ENCODE assay signal across 16 cellular contexts in genomic region chr7:105205592-105206211, GRCh38.
DNase-seq lines count a peak whose midpoint lies in the region; ATAC-seq and TF ChIP-seq lines count a peak whose summit lies in the region.
"Had no signal": no experiment of that assay in that cellular context is flagged by ENCODE, and none has a peak within 500 bp of the region (broad histone marks: within the 10 kb centered on the region; RNA-seq: fewer than 3 reads in every experiment).

No MANE protein-coding gene starts in this region.

- CTCF ChIA-PET in activated CD4-positive, alpha-beta T cell treated with anti-CD3 and anti-CD28 coated beads, Interleukin-2, amount 10 ng/mL, durations not matched to agents 7 days and 5 days (lab: Charles Lee) = interaction anchor here (0.6 to 3.1 kb wide), 6 partner anchors 8 to 908 kb away, joined by 3 to 11 read pairs (median 4); no protein-coding TSS in a partner anchor
- CTCF ChIA-PET in mammary epithelial cell (lab: Charles Lee; ENCODE audit: low non-redundant PET) = no interaction called here

- H3K27ac ChIP-seq in GM23338 (ENCODE audit: low read depth) (peak overlapping the region; percentile 32; the same call in 1 of the 2 replicates), mammary epithelial cell (ENCODE audit: insufficient read depth, low read depth, low read length) (no peak overlapping the region)
- H3K27ac ChIP-seq: adrenal gland, coronary artery, ovary, spleen had no signal

- H2AFZ ChIP-seq in GM23338 (no peak overlapping the region), mammary epithelial cell (ENCODE audit: low read depth, low read length) (no peak overlapping the region)

- H3K4me2 ChIP-seq in GM23338 = no peak overlapping the region
- H3K4me2 ChIP-seq in mammary epithelial cell (ENCODE audit: insufficient read depth, low read depth, low read length) = no peak overlapping the region

- BruUV-seq in mammary epithelial cell (replicated peaks; lab: Mats Ljungman, UMichigan) = no TSS peak

- ATAC-seq in GM23338 = no peak

- H4K20me1 ChIP-seq in GM23338 (replicated peaks; ENCODE audit: insufficient read depth) = peaks cover 10% of the 10 kb centered on the region; the same call in 1 of the 2 replicates
- H4K20me1 ChIP-seq in mammary epithelial cell (ENCODE audit: insufficient read depth, low read length) = no peaks in the 10 kb centered on the region

- H3K36me3 Mint-ChIP-seq in GM23338 (ENCODE audit: low read depth) = no peaks in the 10 kb centered on the region; the same call in 2 of the 3 replicates
- H3K36me3 Mint-ChIP-seq in activated CD4-positive, alpha-beta T cell treated with anti-CD3 and anti-CD28 coated beads, Interleukin-2, amount 10 ng/mL, durations not matched to agents 7 days and 5 days (ENCODE audit: low read depth) = peaks cover 26% of the 10 kb centered on the region

- no peaks in the 10 kb centered on the region for H3K36me3 ChIP-seq in GM23338 (ENCODE audit: insufficient read depth)
- H3K36me3 ChIP-seq in mammary epithelial cell (ENCODE audit: insufficient read depth, low read length) = peaks cover 3% of the 10 kb centered on the region
- H3K36me3 ChIP-seq: adrenal gland, ovary had no signal

- dilution Hi-C loops in mammary epithelial cell (cut with HindIII; ENCODE audit: low sequenced_read_pairs) = no loop called here

- POLR2A ChIA-PET in activated CD4-positive, alpha-beta T cell treated with anti-CD3 and anti-CD28 coated beads, Interleukin-2, amount 10 ng/mL, durations not matched to agents 7 days and 5 days (lab: Charles Lee) = no interaction called here

- H3K4me3 ChIP-seq in GM23338 (no peak overlapping the region), mammary epithelial cell (replicated peaks in 1 of 3; ENCODE audit: insufficient read depth in 1 of 3, low read depth in 2 of 3, low read length in 3 of 3) (no peak overlapping the region)
- H3K4me3 ChIP-seq: adrenal gland, coronary artery, ovary, spleen had no signal

- no peaks in the 10 kb centered on the region for H3F3A ChIP-seq in GM23338 (replicated peaks; ENCODE audit: low read depth)

- peak overlapping the region; percentile 9; the same call in 1 of the 2 replicates for H3K27ac Mint-ChIP-seq in GM23338
- H3K27ac Mint-ChIP-seq in activated CD4-positive, alpha-beta T cell treated with anti-CD3 and anti-CD28 coated beads, Interleukin-2, amount 10 ng/mL, durations not matched to agents 7 days and 5 days = peak overlapping the region; percentile 59

- H3K79me2 ChIP-seq in GM23338 (replicated peaks; ENCODE audit: insufficient read depth) = peaks cover 60% of the 10 kb centered on the region
- H3K79me2 ChIP-seq in mammary epithelial cell (ENCODE audit: insufficient read depth, low read length) = peaks cover 72% of the 10 kb centered on the region

- in situ Hi-C loops in mammary epithelial cell (cut with MboI; ENCODE audit: low sequenced_read_pairs in 2 of 2) = no loop called here

- intact Hi-C loops in mammary epithelial cell (cut with micrococcal nuclease) = no loop called here

- H3K4me1 Mint-ChIP-seq in GM23338 = peaks cover 23% of the 10 kb centered on the region
- H3K4me1 Mint-ChIP-seq in activated CD4-positive, alpha-beta T cell treated with anti-CD3 and anti-CD28 coated beads, Interleukin-2, amount 10 ng/mL, durations not matched to agents 7 days and 5 days = peaks cover 60% of the 10 kb centered on the region

- no peaks in the 10 kb centered on the region for H3K27me3 ChIP-seq in GM23338 (ENCODE audit: insufficient read depth)
- H3K27me3 ChIP-seq in mammary epithelial cell (ENCODE audit: insufficient read depth, low read length) = no peaks in the 10 kb centered on the region
- H3K27me3 ChIP-seq: adrenal gland, ovary, spleen had no signal

- 98% methylated on average over 4 of the region's 7 CpGs for WGBS in mammary epithelial cell (ENCODE audit: low coverage, missing lambda C conversion rate)

- H3K4me1 ChIP-seq in GM23338 (ENCODE audit: insufficient read depth) = peaks cover 7% of the 10 kb centered on the region
- no peaks in the 10 kb centered on the region for H3K4me1 ChIP-seq in mammary epithelial cell (ENCODE audit: insufficient read depth, low read length)

- H3K9ac ChIP-seq in mammary epithelial cell (ENCODE audit: insufficient read depth, low read length) = no peak overlapping the region

- H3K27me3 Mint-ChIP-seq in GM23338 (ENCODE audit: insufficient read depth, low read depth, poor library complexity) = peaks cover 9% of the 10 kb centered on the region
- H3K27me3 Mint-ChIP-seq in activated CD4-positive, alpha-beta T cell treated with anti-CD3 and anti-CD28 coated beads, Interleukin-2, amount 10 ng/mL, durations not matched to agents 7 days and 5 days = no peaks in the 10 kb centered on the region

- TF ChIP-seq CTCF in GM23338 (conservative IDR thresholded peaks at IDR 0.05; ENCODE audit: low read depth in 2 of 2) (no peak), mammary epithelial cell (conservative IDR thresholded peaks at IDR 0.05 in 1 of 2, IDR thresholded peaks at IDR 0.05 in 1 of 2; ENCODE audit: extremely low read depth in 1 of 2, insufficient read depth in 1 of 2, low read depth in 1 of 2, low read length in 2 of 2) (no peak)

- no peaks in the 10 kb centered on the region for H3K9me3 Mint-ChIP-seq in GM23338
- H3K9me3 Mint-ChIP-seq in activated CD4-positive, alpha-beta T cell treated with anti-CD3 and anti-CD28 coated beads, Interleukin-2, amount 10 ng/mL, durations not matched to agents 7 days and 5 days = no peaks in the 10 kb centered on the region

- no peaks in the 10 kb centered on the region for H3K9me2 ChIP-seq in GM23338 (ENCODE audit: insufficient read depth)

- no peaks in the 10 kb centered on the region for H3K9me3 ChIP-seq in mammary epithelial cell (replicated peaks; ENCODE audit: insufficient read depth, low read length)
- H3K9me3 ChIP-seq: adrenal gland, ovary, spleen had no signal

- H3K4me3 Mint-ChIP-seq in GM23338 = no peak overlapping the region
- no peak overlapping the region for H3K4me3 Mint-ChIP-seq in activated CD4-positive, alpha-beta T cell treated with anti-CD3 and anti-CD28 coated beads, Interleukin-2, amount 10 ng/mL, durations not matched to agents 7 days and 5 days

- DNase-seq in GM23338 (ENCODE audit: low spot score) (no peak), mammary epithelial cell (no peak), SW 1271 (lab: John Stamatoyannopoulos, UW) (no peak), amniotic stem cell (lab: John Stamatoyannopoulos, UW) (no peak), NK-92 (lab: John Stamatoyannopoulos, UW; ENCODE audit: unreplicated experiment) (no peak)
- peak; percentile 38 for DNase-seq in activated CD4-positive, alpha-beta T cell treated with anti-CD3 and anti-CD28 coated beads, Interleukin-2, amount 10 ng/mL, durations not matched to agents 7 days and 5 days
- DNase-seq in central memory CD4-positive, alpha-beta T cell = peak; percentile 24
- DNase-seq in stimulated activated CD4-positive, alpha-beta T cell treated with anti-CD3 and anti-CD28 coated beads, Interleukin-4, amount 100 ng/mL, for 1 hour = peak; percentile 14
- DNase-seq: adrenal gland, mesendoderm, NCI-H187 treated with DMSO at 0.1 percent for 48 hours, NCI-H774, ovary, RPMI8226, spleen had no signal

TF ChIP-seq in GM23338, 12 proteins besides CTCF, POLR2A, EP300 and RAD21 (continues in another document):
- TF ChIP-seq CREB1 (CRISPR knock-in tag; IDR thresholded peaks at IDR 0.05; ENCODE audit: low read depth) = no peak
- TF ChIP-seq JUNB (IDR thresholded peaks at IDR 0.05; ENCODE audit: unreplicated experiment) = no peak

Comparison
In these comparisons a context has a peak if more than half of its experiments do, and no peak if none do; other contexts are left out.
1. DNase-seq: peak in activated CD4-positive, alpha-beta T cell treated with anti-CD3 and anti-CD28 coated beads, Interleukin-2, amount 10 ng/mL, durations not matched to agents 7 days and 5 days (single experiment), central memory CD4-positive, alpha-beta T cell (single experiment) and stimulated activated CD4-positive, alpha-beta T cell treated with anti-CD3 and anti-CD28 coated beads, Interleukin-4, amount 100 ng/mL, for 1 hour (single experiment); none in GM23338 (single experiment), mammary epithelial cell (single experiment), SW 1271 (0 of 2), amniotic stem cell (single experiment) and NK-92 (single experiment).